ENCODE assay signal across 27 cellular contexts in genomic region chr2:159573294-159573693, GRCh38.
"Had no signal": no experiment of that assay in that cellular context is flagged by ENCODE, and none has a peak within 500 bp of the region (broad histone marks: within the 10 kb centered on the region; RNA-seq: fewer than 3 reads in every experiment).

No MANE protein-coding gene starts in this region.

- H3K4me1 Mint-ChIP-seq: activated CD4-positive, alpha-beta T cell treated with anti-CD3 and anti-CD28 coated beads, Interleukin-2, amount 10 ng/mL, durations not matched to agents 7 days and 5 days; activated naive CD8-positive, alpha-beta T cell treated with anti-CD3 and anti-CD28 coated beads, Interleukin-2, amount 50 U/mL, for 24 hours; central memory CD8-positive, alpha-beta T cell had no signal

- H3K9me3 Mint-ChIP-seq: central memory CD8-positive, alpha-beta T cell had no signal

- H3K27me3 Mint-ChIP-seq: activated CD4-positive, alpha-beta memory T cell treated with anti-CD3 and anti-CD28 coated beads for 36 hours; activated CD4-positive, alpha-beta T cell treated with anti-CD3 and anti-CD28 coated beads, Interleukin-2, amount 10 ng/mL, durations not matched to agents 7 days and 5 days; activated naive CD8-positive, alpha-beta T cell treated with anti-CD3 and anti-CD28 coated beads, Interleukin-2, amount 50 U/mL, for 24 hours; brain; central memory CD8-positive, alpha-beta T cell had no signal

- H3K27ac Mint-ChIP-seq: activated CD4-positive, alpha-beta memory T cell treated with anti-CD3 and anti-CD28 coated beads for 36 hours; activated CD4-positive, alpha-beta T cell treated with anti-CD3 and anti-CD28 coated beads, Interleukin-2, amount 10 ng/mL, durations not matched to agents 7 days and 5 days; activated naive CD4-positive, alpha-beta T cell treated with anti-CD3 and anti-CD28 coated beads, Interleukin-2, amount 50 U/mL, for 72 hours; activated naive CD8-positive, alpha-beta T cell treated with anti-CD3 and anti-CD28 coated beads, Interleukin-2, amount 50 U/mL, for 24 hours; brain had no signal

- FAIRE-seq: astrocyte had no signal

- H3K4me3 ChIP-seq: SK-N-MC had no signal

- ATAC-seq: activated naive CD4-positive, alpha-beta T cell treated with anti-CD3 and anti-CD28 coated beads, Interleukin-2, amount 50 U/mL, for 72 hours; activated naive CD8-positive, alpha-beta T cell treated with anti-CD3 and anti-CD28 coated beads, Interleukin-2, amount 50 U/mL, for 24 hours; activated T-cell treated with anti-CD3 and anti-CD28 coated beads, Interleukin-2, amount 50 U/mL, for 4 hours; Panc1; Right ventricle myocardium inferior had no signal

- H3K4me3 Mint-ChIP-seq: activated CD4-positive, alpha-beta memory T cell treated with anti-CD3 and anti-CD28 coated beads for 36 hours; activated CD4-positive, alpha-beta T cell treated with anti-CD3 and anti-CD28 coated beads, Interleukin-2, amount 10 ng/mL, durations not matched to agents 7 days and 5 days; activated naive CD8-positive, alpha-beta T cell treated with anti-CD3 and anti-CD28 coated beads, Interleukin-2, amount 50 U/mL, for 24 hours; activated T-cell treated with anti-CD3 and anti-CD28 coated beads, Interleukin-2, amount 50 U/mL, for 4 hours; brain; central memory CD8-positive, alpha-beta T cell had no signal

- DNase-seq: activated CD4-positive, alpha-beta memory T cell treated with anti-CD3 and anti-CD28 coated beads for 36 hours; activated CD4-positive, alpha-beta T cell treated with anti-CD3 and anti-CD28 coated beads, Interleukin-2, amount 10 ng/mL, durations not matched to agents 7 days and 5 days; activated CD4-positive, CD25-positive, alpha-beta regulatory T cell; activated CD8-positive, alpha-beta memory T cell treated with anti-CD3 and anti-CD28 coated beads for 24 hours; activated effector memory CD4-positive, alpha-beta T cell treated with anti-CD3 and anti-CD28 coated beads, Interleukin-2, amount 50 U/mL, for 16 hours; activated naive CD4-positive, alpha-beta T cell treated with Interleukin-2 at 50 U/mL for 16 hours; activated naive CD8-positive, alpha-beta T cell treated with anti-CD3 and anti-CD28 coated beads, Interleukin-2, amount 50 U/mL, for 24 hours; activated T-cell treated with anti-CD3 and anti-CD28 coated beads, Interleukin-2, amount 50 U/mL, for 4 hours; amygdala; NCI-H1092 treated with DMSO at 0.1 percent for 48 hours; NCI-H1436; NCI-H1694 treated with DMSO at 0.1 percent for 48 hours; NCI-H2029 treated with DMSO at 0.1 percent for 48 hours; NCI-H510A treated with DMSO at 0.1 percent for 48 hours; NCI-H69; NK-92 treated with Interleukin-12 subunit alpha and Interleukin-12 subunit beta, amount 100 ng/mL, for 24 hours; OCI-M1; RPMI8226; T-helper 1 cell had no signal

- H3K27ac ChIP-seq: SK-N-MC, VCaP had no signal
